Comparison of ENCODE assay signal across 3 cellular contexts in genomic region chr6:293185-294174, GRCh38.
TF ChIP-seq lines count a peak whose summit lies in the region.

No MANE protein-coding gene starts in this region.

TF ChIP-seq in GM12891, 5 proteins besides CTCF, POLR2A, EP300 and RAD21 (continued from another document):
- TF ChIP-seq PAX5 (IDR thresholded peaks at IDR 0.05; ENCODE audit: insufficient read depth, low read length, severe bottlenecking) (no peak), POU2F2 (IDR thresholded peaks at IDR 0.05; ENCODE audit: low read depth, low read length) (0 out of 2 replicates have a peak, but pooled peaks have one; percentile 6), TAF1 (IDR thresholded peaks at IDR 0.05; ENCODE audit: low read depth, low read length) (no peak; the same call in 1 of the 2 replicates)
TF ChIP-seq in GM12891: peak in this region for 2.

TF ChIP-seq in WTC11, 78 proteins besides CTCF, POLR2A, EP300 and RAD21 (continued from another document):
- TF ChIP-seq ZMAT4 (CRISPR knock-in tag; IDR thresholded peaks at IDR 0.05) (no peak), IRF1 (CRISPR knock-in tag; IDR thresholded peaks at IDR 0.05) (no peak), ETV6 (CRISPR knock-in tag; IDR thresholded peaks at IDR 0.05) (no peak), NFATC4 (CRISPR knock-in tag; IDR thresholded peaks at IDR 0.05) (no peak), KAT7 (CRISPR knock-in tag; IDR thresholded peaks at IDR 0.05; ENCODE audit: borderline replicate concordance) (no peak), ELF4 (CRISPR knock-in tag; IDR thresholded peaks at IDR 0.05; ENCODE audit: low read depth) (no peak), RORB (CRISPR knock-in tag; IDR thresholded peaks at IDR 0.05) (no peak), MXD4 (CRISPR knock-in tag; IDR thresholded peaks at IDR 0.05; ENCODE audit: borderline replicate concordance) (no peak), ZSCAN18 (CRISPR knock-in tag; IDR thresholded peaks at IDR 0.05) (no peak), CDX4 (CRISPR knock-in tag; IDR thresholded peaks at IDR 0.05; ENCODE audit: borderline replicate concordance) (no peak), JAZF1 (CRISPR knock-in tag; IDR thresholded peaks at IDR 0.05) (no peak), ZNF512 (CRISPR knock-in tag; IDR thresholded peaks at IDR 0.05; ENCODE audit: borderline replicate concordance) (no peak), E2F4 (CRISPR knock-in tag; IDR thresholded peaks at IDR 0.05; ENCODE audit: borderline replicate concordance, low read depth) (no peak), EMX1 (CRISPR knock-in tag; IDR thresholded peaks at IDR 0.05) (no peak), GABPB1 (CRISPR knock-in tag; IDR thresholded peaks at IDR 0.05) (no peak)

TF ChIP-seq in H1, 55 proteins besides CTCF, POLR2A, EP300 and RAD21:
- no peak for TF ChIP-seq E2F6 (IDR thresholded peaks at IDR 0.05)
- no peak for TF ChIP-seq CEBPB (IDR thresholded peaks at IDR 0.05; ENCODE audit: low read depth, low read length)
- peak; percentile 9 for TF ChIP-seq EZH2 (IDR thresholded peaks at IDR 0.05; ENCODE audit: low read depth, low read length, severe bottlenecking)
- no peak for TF ChIP-seq CBX8 (IDR thresholded peaks at IDR 0.05; ENCODE audit: borderline replicate concordance, low read depth, low read length)
- 0 out of 4 replicates have a peak, but pooled peaks of 1 of the 2 experiments have one; percentile 61 for TF ChIP-seq SIN3A (conservative IDR thresholded peaks at IDR 0.05 in 1 of 2, IDR thresholded peaks at IDR 0.05 in 1 of 2; ENCODE audit: low read depth in 1 of 2, low read length in 2 of 2)
- TF ChIP-seq RNF2 (IDR thresholded peaks at IDR 0.05; ENCODE audit: borderline replicate concordance, low read depth, low read length, missing control alignments, poor library complexity, severe bottlenecking): peak; percentile 47
- TF ChIP-seq HDAC2 (IDR thresholded peaks at IDR 0.05; ENCODE audit: borderline replicate concordance in 1 of 2, low read depth in 2 of 2, low read length in 2 of 2): no peak; a peak in 1 of 4 replicates
TF ChIP-seq in H1: peak in this region for 3.
